Comparison of ENCODE assay signal across 13 cellular contexts in genomic region chr11:102553835-102554282, GRCh38. TPM values are rescaled to one million over a fixed set of nuclear protein-coding genes. Genes with fewer than 3 reads are reported as not detected.
DNase-seq lines count a peak whose midpoint lies in the region; ATAC-seq and TF ChIP-seq lines count a peak whose summit lies in the region.
"Had no signal": no experiment of that assay in that cellular context is flagged by ENCODE, and none has a peak within 500 bp of the region (broad histone marks: within the 10 kb centered on the region; RNA-seq: fewer than 3 reads in every experiment).

No MANE protein-coding gene starts in this region.

- no peaks in the 10 kb centered on the region for H3K27me3 ChIP-seq in endodermal cell (ENCODE audit: control insufficient read depth, insufficient read depth, low read length, poor library complexity, severe bottlenecking)
- H3K27me3 ChIP-seq: cardiac muscle cell had no signal

- H3K4me3 ChIP-seq in epithelial cell of esophagus (ENCODE audit: low read length) (no peak overlapping the region), endodermal cell (ENCODE audit: low read length) (no peak overlapping the region)
- H3K4me3 ChIP-seq: cardiac muscle cell, thoracic aorta had no signal

- peaks cover 6% of the 10 kb centered on the region for H3K4me1 Mint-ChIP-seq in endodermal cell
- no peaks in the 10 kb centered on the region for H3K4me1 Mint-ChIP-seq in activated CD4-positive, alpha-beta memory T cell treated with anti-CD3 and anti-CD28 coated beads, Interleukin-2, amount 10 ng/mL, durations not matched to agents 7 days and 5 days

- CTCF ChIA-PET in activated CD4-positive, alpha-beta memory T cell treated with anti-CD3 and anti-CD28 coated beads, Interleukin-2, amount 10 ng/mL, durations not matched to agents 7 days and 5 days (lab: Charles Lee) = interaction anchor here (1.5 kb wide), 1 partner anchor 112 kb away, joined by 4 read pairs; no protein-coding TSS in a partner anchor

- POLR2A ChIA-PET in activated CD4-positive, alpha-beta memory T cell treated with anti-CD3 and anti-CD28 coated beads, Interleukin-2, amount 10 ng/mL, durations not matched to agents 7 days and 5 days (lab: Charles Lee) = no interaction called here

- DNase-seq in epithelial cell of esophagus (ENCODE audit: low read depth) (peak; percentile 84), GM19240 (ENCODE audit: insufficient read length, low spot score) (no peak), endodermal cell (no peak), SW 1271 (lab: John Stamatoyannopoulos, UW) (no peak)
- no peak for DNase-seq in activated CD4-positive, alpha-beta memory T cell treated with anti-CD3 and anti-CD28 coated beads, Interleukin-2, amount 10 ng/mL, durations not matched to agents 7 days and 5 days
- DNase-seq: activated CD8-positive, alpha-beta memory T cell treated with anti-CD3 and anti-CD28 coated beads for 24 hours; CD4-positive, CD25-positive, alpha-beta regulatory T cell; MM.1S had no signal

- no peaks in the 10 kb centered on the region for H3K9me3 Mint-ChIP-seq in endodermal cell
- H3K9me3 Mint-ChIP-seq in activated CD4-positive, alpha-beta memory T cell treated with anti-CD3 and anti-CD28 coated beads, Interleukin-2, amount 10 ng/mL, durations not matched to agents 7 days and 5 days = no peaks in the 10 kb centered on the region

- H3K27ac Mint-ChIP-seq in endodermal cell = no peak overlapping the region
- no peak overlapping the region for H3K27ac Mint-ChIP-seq in activated CD4-positive, alpha-beta memory T cell treated with anti-CD3 and anti-CD28 coated beads, Interleukin-2, amount 10 ng/mL, durations not matched to agents 7 days and 5 days
- H3K27ac Mint-ChIP-seq: CD4-positive, CD25-positive, alpha-beta regulatory T cell had no signal

- ATAC-seq in GM18508 (IDR thresholded peaks at IDR 0.05; ENCODE audit: insufficient read depth, unreplicated experiment) (peak; percentile 90), GM21515 (IDR thresholded peaks at IDR 0.05; ENCODE audit: unreplicated experiment) (peak; percentile 72), HG03139 (IDR thresholded peaks at IDR 0.05; ENCODE audit: unreplicated experiment) (peak; percentile 61)

- no peaks in the 10 kb centered on the region for H3K27me3 Mint-ChIP-seq in endodermal cell (ENCODE audit: insufficient read depth)
- peaks cover 23% of the 10 kb centered on the region for H3K27me3 Mint-ChIP-seq in activated CD4-positive, alpha-beta memory T cell treated with anti-CD3 and anti-CD28 coated beads, Interleukin-2, amount 10 ng/mL, durations not matched to agents 7 days and 5 days

- TF ChIP-seq CTCF in epithelial cell of esophagus (IDR thresholded peaks at IDR 0.05; ENCODE audit: insufficient read depth, low read depth, low read length, missing control alignments) = no peak
- no peak for TF ChIP-seq CTCF in endodermal cell (conservative IDR thresholded peaks at IDR 0.05)

- H3K36me3 ChIP-seq in endodermal cell (ENCODE audit: control insufficient read depth, insufficient read depth, low read length) = no peaks in the 10 kb centered on the region
- H3K36me3 ChIP-seq: cardiac muscle cell, thoracic aorta had no signal

- peaks cover 3% of the 10 kb centered on the region for H3K4me1 ChIP-seq in endodermal cell (ENCODE audit: control insufficient read depth, insufficient read depth, low read length)

- no peak overlapping the region for H3K9ac ChIP-seq in endodermal cell (ENCODE audit: extremely low read depth, low read length, poor library complexity, severe bottlenecking)

- 81 to 86% methylated on average over 5 of the region's 5 CpGs for WGBS in endodermal cell (ENCODE audit: insufficient coverage in 1 of 2, insufficient read length in 1 of 2), 2 experiments

- H3K9me3 ChIP-seq in endodermal cell (ENCODE audit: control insufficient read depth, low read length) = peaks cover 7% of the 10 kb centered on the region
- H3K9me3 ChIP-seq: thoracic aorta had no signal

- H3K27ac ChIP-seq in endodermal cell (ENCODE audit: low read depth, low read length) = no peak overlapping the region
- H3K27ac ChIP-seq: cardiac muscle cell, thoracic aorta had no signal

- no peak overlapping the region for H3K4me3 Mint-ChIP-seq in endodermal cell
- H3K4me3 Mint-ChIP-seq in activated CD4-positive, alpha-beta memory T cell treated with anti-CD3 and anti-CD28 coated beads, Interleukin-2, amount 10 ng/mL, durations not matched to agents 7 days and 5 days = no peak overlapping the region
- H3K4me3 Mint-ChIP-seq: CD4-positive, CD25-positive, alpha-beta regulatory T cell had no signal

- H3K36me3 Mint-ChIP-seq in endodermal cell (ENCODE audit: low read depth) = no peaks in the 10 kb centered on the region
- H3K36me3 Mint-ChIP-seq in activated CD4-positive, alpha-beta memory T cell treated with anti-CD3 and anti-CD28 coated beads, Interleukin-2, amount 10 ng/mL, durations not matched to agents 7 days and 5 days (ENCODE audit: low read depth) = no peaks in the 10 kb centered on the region
- H3K36me3 Mint-ChIP-seq: CD4-positive, CD25-positive, alpha-beta regulatory T cell had no signal

RNA-seq across cellular contexts. Expression of gene MMP7, which starts 23.3 kb away (rescaled TPM):
- total RNA-seq in endodermal cell = not detected
- polyA plus RNA-seq in endodermal cell (2013, experiment 1 of 2) = 0.28 TPM
- polyA plus RNA-seq in endodermal cell (2013, experiment 2 of 2) = 0.66 TPM
- not detected for total RNA-seq in activated CD4-positive, alpha-beta memory T cell treated with anti-CD3 and anti-CD28 coated beads, Interleukin-2, amount 10 ng/mL, durations not matched to agents 7 days and 5 days
- total RNA-seq: cardiac muscle cell; CD4-positive, CD25-positive, alpha-beta regulatory T cell; thoracic aorta had no signal
- polyA plus RNA-seq: cardiac muscle cell had no signal
